12 cellular contexts compared by ENCODE assay signal in genomic region chr20:41176711-41177552, GRCh38. TPM values are rescaled to one million over a fixed set of nuclear protein-coding genes. Genes with fewer than 3 reads are reported as not detected.
A peak's percentile ranks its signal among the peaks of the same experiment; 100 is the strongest.
DNase-seq lines count a peak whose midpoint lies in the region; ATAC-seq, FAIRE-seq and TF ChIP-seq lines count a peak whose summit lies in the region.
"Had no signal": no experiment of that assay in that cellular context is flagged by ENCODE, and none has a peak within 500 bp of the region (broad histone marks: within the 10 kb centered on the region; RNA-seq: fewer than 3 reads in every experiment).

No MANE protein-coding gene starts in this region.

- no peak overlapping the region for H2AFZ ChIP-seq in HepG2 (ENCODE audit: low read length)

- CTCF ChIA-PET in HepG2 (lab: Yijun Ruan, JAX; ENCODE audit: low intra/inter-chr PET ratio, low total read pairs): no interaction called here
- CTCF ChIA-PET in naive thymus-derived CD4-positive, alpha-beta T cell (lab: Charles Lee): interaction anchor here (0.8 to 2.8 kb wide), 3 partner anchors 42 to 164 kb away, joined by 3 to 14 read pairs (median 4); partner anchors contain the start of gene LPIN3

- H3K27me3 Mint-ChIP-seq in chondrocyte (ENCODE audit: low read depth) (no peaks in the 10 kb centered on the region), glutamatergic neuron (ENCODE audit: unreplicated experiment) (peaks cover 13% of the 10 kb centered on the region)
- H3K27me3 Mint-ChIP-seq in naive thymus-derived CD4-positive, alpha-beta T cell: no peaks in the 10 kb centered on the region

- H3K79me2 ChIP-seq in HepG2 (ENCODE audit: insufficient read depth, low read length): no peaks in the 10 kb centered on the region

- TF ChIP-seq CTCF in HepG2 (CRISPR knock-in tag; IDR thresholded peaks at IDR 0.05) (no peak), right lobe of liver (IDR thresholded peaks at IDR 0.05) (no peak), chondrocyte (IDR thresholded peaks at IDR 0.05) (no peak), vagina (IDR thresholded peaks at IDR 0.05) (no peak), glutamatergic neuron (IDR thresholded peaks at IDR 0.05; ENCODE audit: partially characterized antibody, unreplicated experiment) (no peak)

- no peak overlapping the region for H3K4me2 ChIP-seq in HepG2 (ENCODE audit: low read depth, low read length)

- H3K4me3 Mint-ChIP-seq in chondrocyte (ENCODE audit: unreplicated experiment) (no peak overlapping the region), glutamatergic neuron (ENCODE audit: unreplicated experiment) (no peak overlapping the region)
- no peak overlapping the region for H3K4me3 Mint-ChIP-seq in naive thymus-derived CD4-positive, alpha-beta T cell

- DNase-seq in HepG2 (ENCODE audit: low spot score) (no peak), right lobe of liver (no peak), chondrocyte (ENCODE audit: low spot score) (no peak), vagina (ENCODE audit: extremely low spot score in 2 of 2) (peak in 1 of 2 donors; percentile 81), HuH-7.5 (ENCODE audit: low spot score) (no peak), glutamatergic neuron (no peak)
- DNase-seq in naive thymus-derived CD4-positive, alpha-beta T cell: peak in 2 of 9 donors; percentile 2 to 11
- DNase-seq: NCI-H526, T-helper 2 cell had no signal

- H3K27ac ChIP-seq in HepG2 (ENCODE audit: extremely low read length, insufficient read depth, low read length) (no peak overlapping the region), right lobe of liver (no peak overlapping the region), vagina (peak overlapping the region; percentile 83)
- H3K27ac ChIP-seq in naive thymus-derived CD4-positive, alpha-beta T cell (ENCODE audit: low read depth, low read length): peak overlapping the region; percentile 19

- H3K36me3 ChIP-seq in HepG2 (replicated peaks in 1 of 2; ENCODE audit: control insufficient read depth in 1 of 2, insufficient read depth in 2 of 2, low read length in 2 of 2): peaks cover 25 to 46% of the 10 kb centered on the region in 2 experiments
- H3K36me3 ChIP-seq in right lobe of liver: peaks cover 0 to 9% (median under 1%) of the 10 kb centered on the region in 4 donors
- H3K36me3 ChIP-seq in naive thymus-derived CD4-positive, alpha-beta T cell (ENCODE audit: control insufficient read depth in 2 of 3, insufficient read depth in 3 of 3, low read length in 3 of 3): peaks cover 17 to 56% (median 24%) of the 10 kb centered on the region in 3 experiments
- peaks cover 0 to 36% of the 10 kb centered on the region in 2 donors for H3K36me3 ChIP-seq in vagina

- peaks cover 10% of the 10 kb centered on the region; the same call in 1 of the 2 replicates for H4K20me1 ChIP-seq in HepG2 (ENCODE audit: insufficient read depth, low read length)

- in situ Hi-C loops in HepG2 (cut with HindIII; ENCODE audit: extremely low pct_ligation_motif_present, low pct_unique_long_range_greater_than_20kb): no loop called here

- H3K27me3 ChIP-seq in HepG2 (ENCODE audit: control insufficient read depth in 1 of 2, insufficient read depth in 2 of 2, low read length in 2 of 2) (no peaks in the 10 kb centered on the region), right lobe of liver (no peaks in the 10 kb centered on the region), vagina (no peaks in the 10 kb centered on the region)
- no peaks in the 10 kb centered on the region for H3K27me3 ChIP-seq in naive thymus-derived CD4-positive, alpha-beta T cell (ENCODE audit: control insufficient read depth in 2 of 2, insufficient read depth in 2 of 2, low read length in 2 of 2)
- H3K27me3 ChIP-seq: MG63 had no signal

- FAIRE-seq in HepG2 (lab: Jason Lieb, UNC): peak; percentile 26
- FAIRE-seq: endometrium had no signal

- no peak for ATAC-seq in HepG2
- no peak for ATAC-seq in right lobe of liver
- ATAC-seq in naive thymus-derived CD4-positive, alpha-beta T cell: no peak
- no peak for ATAC-seq in HG02885 (IDR thresholded peaks at IDR 0.05; ENCODE audit: poor library complexity, unreplicated experiment)

- TF ChIP-seq EP300 in HepG2 (IDR thresholded peaks at IDR 0.05; ENCODE audit: low read depth in 2 of 2, low read length in 2 of 2) (no peak), HepG2 (CRISPR knock-in tag; IDR thresholded peaks at IDR 0.05; ENCODE audit: borderline replicate concordance) (no peak)

- TF ChIP-seq RAD21 in HepG2 (CRISPR knock-in tag; IDR thresholded peaks at IDR 0.05): no peak

- H3K9me3 ChIP-seq in HepG2 (ENCODE audit: low read length) (no peaks in the 10 kb centered on the region), right lobe of liver (no peaks in the 10 kb centered on the region), vagina (no peaks in the 10 kb centered on the region)
- H3K9me3 ChIP-seq in naive thymus-derived CD4-positive, alpha-beta T cell (ENCODE audit: control insufficient read depth in 2 of 3, low read length in 3 of 3): no peaks in the 10 kb centered on the region
- H3K9me3 ChIP-seq: MG63 had no signal

- H3K4me3 ChIP-seq in HepG2 (replicated peaks in 1 of 3; ENCODE audit: insufficient read depth in 1 of 3, low read depth in 2 of 3, low read length in 3 of 3) (no peak overlapping the region), right lobe of liver (no peak overlapping the region), vagina (no peak overlapping the region)
- H3K4me3 ChIP-seq in naive thymus-derived CD4-positive, alpha-beta T cell (ENCODE audit: low read length): no peak overlapping the region
- H3K4me3 ChIP-seq: MG63 had no signal

- H3K4me1 ChIP-seq in HepG2 (ENCODE audit: insufficient read depth, low read length): peaks cover 12% of the 10 kb centered on the region
- no peaks in the 10 kb centered on the region for H3K4me1 ChIP-seq in right lobe of liver
- H3K4me1 ChIP-seq in naive thymus-derived CD4-positive, alpha-beta T cell (ENCODE audit: control insufficient read depth in 2 of 2, insufficient read depth in 2 of 2, low read length in 2 of 2): no peaks in the 10 kb centered on the region
- peaks cover 54% of the 10 kb centered on the region for H3K4me1 ChIP-seq in vagina

- peak overlapping the region; percentile 97 for H3K27ac Mint-ChIP-seq in chondrocyte (ENCODE audit: unreplicated experiment)
- peak overlapping the region; percentile 19 to 88 (median 71) for H3K27ac Mint-ChIP-seq in naive thymus-derived CD4-positive, alpha-beta T cell
- H3K27ac Mint-ChIP-seq in glutamatergic neuron (ENCODE audit: unreplicated experiment): no peak overlapping the region

- 89% methylated on average over 8 of the region's 8 CpGs for WGBS in HepG2 (ENCODE audit: low lambda C conversion rate)
- WGBS in right lobe of liver (ENCODE audit: insufficient coverage, low coverage, low lambda C conversion rate, missing lambda C conversion rate): 78% methylated on average over 7 of the region's 8 CpGs

- H3K9me3 Mint-ChIP-seq in chondrocyte (ENCODE audit: low read depth) (no peaks in the 10 kb centered on the region), glutamatergic neuron (ENCODE audit: unreplicated experiment) (peaks cover 22% of the 10 kb centered on the region)
- H3K9me3 Mint-ChIP-seq in naive thymus-derived CD4-positive, alpha-beta T cell: no peaks in the 10 kb centered on the region

- TF ChIP-seq POLR2A in HepG2 (IDR thresholded peaks at IDR 0.05; ENCODE audit: insufficient read depth in 1 of 2, low read depth in 2 of 2, low read length in 2 of 2) (0 out of 4 replicates have a peak, but pooled peaks of 1 of the 2 experiments have one; percentile 28), right lobe of liver (IDR thresholded peaks at IDR 0.05) (no peak), vagina (IDR thresholded peaks at IDR 0.05) (no peak)

- intact Hi-C loops in HepG2 (cut with micrococcal nuclease; ENCODE audit: unreplicated experiment): no loop called here
- intact Hi-C loops in right lobe of liver (cut with DNase I): loop anchor here in 1 of 2 donors (10.0 kb wide), 1 partner anchor 48 kb away; no protein-coding TSS in a partner anchor
- intact Hi-C loops in naive thymus-derived CD4-positive, alpha-beta T cell (cut with micrococcal nuclease): no loop called here
- intact Hi-C loops in vagina (cut with DNase I): no loop called here

- POLR2A ChIA-PET in HepG2 (lab: Yijun Ruan, JAX): interaction anchor here (1.6 kb wide), 1 partner anchor 40 kb away, joined by 3 read pairs; no protein-coding TSS in a partner anchor
- POLR2A ChIA-PET in naive thymus-derived CD4-positive, alpha-beta T cell (lab: Charles Lee): interaction anchor here (0.6 to 1.0 kb wide), 3 partner anchors 19 to 129 kb away, joined by 3 to 4 read pairs (median 3); partner anchors contain the start of gene PLCG1

- no TSS peak for BruUV-seq in HepG2 (replicated peaks; lab: Mats Ljungman, UMichigan)

- no peak overlapping the region for H3K9ac ChIP-seq in HepG2 (ENCODE audit: insufficient read depth, low read depth, low read length)

- H3K4me1 Mint-ChIP-seq in chondrocyte (ENCODE audit: low read depth) (peaks cover 78% of the 10 kb centered on the region), glutamatergic neuron (ENCODE audit: low read depth, unreplicated experiment) (peaks cover 7% of the 10 kb centered on the region)
- peaks cover 3 to 27% (median 14%) of the 10 kb centered on the region in 7 donors for H3K4me1 Mint-ChIP-seq in naive thymus-derived CD4-positive, alpha-beta T cell

- peaks cover 24% of the 10 kb centered on the region for H3K36me3 Mint-ChIP-seq in chondrocyte (ENCODE audit: low read depth)
- peaks cover 0 to 24% (median 10%) of the 10 kb centered on the region in 5 donors for H3K36me3 Mint-ChIP-seq in naive thymus-derived CD4-positive, alpha-beta T cell
- H3K36me3 Mint-ChIP-seq in glutamatergic neuron (ENCODE audit: unreplicated experiment): peaks cover 4% of the 10 kb centered on the region

RNA-seq across cellular contexts. Expression of gene PLCG1, which starts 39.6 kb away (rescaled TPM):
- total RNA-seq in HepG2 (2016; rRNA removed; fragmentation: Illumina TruSeq; extraction: Trizol) (53.1 and 85.3 TPM in 2 replicates), right lobe of liver (10 to 100 TPM in 5 of 6 experiments, 1 to 10 TPM in 1; 9.5 to 22.6 (median 16.6) TPM), chondrocyte (139 to 152 TPM (median 140 TPM) in 3 replicates), vagina (138 TPM), glutamatergic neuron (ENCODE audit: unreplicated experiment) (458 TPM)
- total RNA-seq in HepG2 (2016; cell fraction: cytosol; rRNA removed; fragmentation: Illumina TruSeq; extraction: Trizol; ENCODE audit: low read depth): 8.3 and 10.2 TPM in 2 replicates
- total RNA-seq in HepG2 (2016; cell fraction: insoluble cytoplasmic fraction; rRNA removed; fragmentation: Illumina TruSeq; extraction: Trizol): 43.2 and 85.3 TPM in 2 replicates
- total RNA-seq in HepG2 (2016; cell fraction: membrane; rRNA removed; fragmentation: Illumina TruSeq; extraction: Trizol): 23.6 and 25.9 TPM in 2 replicates
- total RNA-seq in HepG2 (2016; cell fraction: nucleus; rRNA removed; fragmentation: Illumina TruSeq; extraction: Trizol): 119 and 141 TPM in 2 replicates
- polyA plus RNA-seq in HepG2 (2011; rRNA removed): 158 and 207 TPM in 2 replicates
- polyA plus RNA-seq in HepG2 (2011; cell fraction: cytosol; rRNA removed): 50.7 and 54.7 TPM in 2 replicates
- polyA plus RNA-seq in HepG2 (2011; cell fraction: nucleus; rRNA removed): 1,608 and 1,708 TPM in 2 replicates
- 152 and 164 TPM in 2 replicates for polyA plus RNA-seq in HepG2 (2012)
- polyA plus RNA-seq in HepG2 (2016; cell fraction: cytosol; fragmentation: Illumina TruSeq; extraction: Trizol; ENCODE audit: low read depth): 3.6 and 4.0 TPM in 2 replicates
- polyA plus RNA-seq in HepG2 (2016; cell fraction: insoluble cytoplasmic fraction; fragmentation: Illumina TruSeq; extraction: Trizol; ENCODE audit: low read depth): 54.2 and 61.1 TPM in 2 replicates
- 12.4 and 12.5 TPM in 2 replicates for polyA plus RNA-seq in HepG2 (2016; cell fraction: membrane; fragmentation: Illumina TruSeq; extraction: Trizol; ENCODE audit: low read depth)
- polyA plus RNA-seq in HepG2 (2016; cell fraction: nucleus; fragmentation: Illumina TruSeq; extraction: Trizol; ENCODE audit: insufficient read depth, low read depth): 371 and 407 TPM in 2 replicates
- 74.2 and 219 TPM in 2 replicates for polyA minus RNA-seq in HepG2 (2011; rRNA and poly(A)+ RNA removed; ENCODE audit: low replicate concordance)
- 77.9 and 95.1 TPM in 2 replicates for polyA minus RNA-seq in HepG2 (2011; cell fraction: cytosol; rRNA and poly(A)+ RNA removed)
- 286 and 292 TPM in 2 replicates for polyA minus RNA-seq in HepG2 (2011; cell fraction: nucleus; rRNA and poly(A)+ RNA removed)
- 100 to 1,000 TPM; 343 to 559 (median 418) TPM for total RNA-seq in naive thymus-derived CD4-positive, alpha-beta T cell
- polyA plus RNA-seq in naive thymus-derived CD4-positive, alpha-beta T cell: 100 to 1,000 TPM in 1 of 2 donors, 10 to 100 TPM in 1; 36.9 to 105 TPM

Comparison
In these comparisons a context has a peak if more than half of its experiments do, and no peak if none do; other contexts are left out.
1. H3K27ac ChIP-seq: peak in naive thymus-derived CD4-positive, alpha-beta T cell (single experiment) and vagina (single experiment); none in HepG2 (single experiment) and right lobe of liver (0 of 3).